8 cellular contexts compared by ENCODE assay signal in the genomic region with DNA sequence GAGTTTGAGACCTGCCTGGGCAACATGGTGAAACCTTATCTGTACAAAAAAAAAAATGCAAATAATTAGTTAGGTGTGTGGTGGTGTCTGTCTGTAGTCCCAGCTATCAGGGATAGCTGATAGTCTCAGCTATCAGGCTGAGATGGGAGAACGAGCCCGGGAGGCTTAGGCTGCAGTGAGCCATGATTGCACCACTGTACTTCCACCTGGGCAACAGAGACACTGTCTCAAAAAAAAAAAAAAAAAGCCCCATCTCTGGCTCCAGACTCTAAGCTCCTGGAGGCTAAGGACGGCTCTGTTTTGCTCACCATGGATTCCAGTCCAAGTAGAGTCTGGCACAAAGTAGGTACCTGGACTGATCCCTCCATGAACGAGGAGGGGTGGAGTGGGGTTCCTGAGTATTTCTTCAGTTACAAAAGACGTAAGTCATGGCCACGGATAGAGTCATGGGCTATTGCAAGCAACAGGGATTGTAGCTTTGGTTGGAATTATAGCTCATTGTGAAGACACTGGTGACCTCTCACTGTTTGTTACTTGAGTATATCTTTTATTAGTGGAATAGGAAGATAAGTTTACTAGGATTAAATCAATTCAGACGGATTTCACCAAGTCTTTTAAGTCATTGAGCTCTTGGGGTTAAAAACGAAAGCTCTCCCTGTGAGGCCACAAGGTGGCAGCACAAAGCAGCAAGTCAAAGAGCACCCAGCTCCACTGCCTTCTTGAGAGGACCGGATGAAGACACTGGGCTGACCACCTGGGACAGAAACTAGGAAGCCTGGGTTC. TPM values are rescaled to one million over a fixed set of nuclear protein-coding genes. Genes with fewer than 3 reads are reported as not detected.
DNase-seq lines count a peak whose midpoint lies in the region; ATAC-seq and TF ChIP-seq lines count a peak whose summit lies in the region.

No MANE protein-coding gene starts in this region.

- peak; percentile 71 for TF ChIP-seq CTCF in liver (IDR thresholded peaks at IDR 0.05; ENCODE audit: low read depth, low read length, missing input control)

- no peaks in the 10 kb centered on the region for H3K9me3 ChIP-seq in liver (ENCODE audit: control insufficient read depth in 4 of 4, low read length in 3 of 4)

- H3K36me3 ChIP-seq in liver (ENCODE audit: control insufficient read depth in 4 of 4, insufficient read depth in 3 of 4, low read depth in 1 of 4, low read length in 3 of 4): no peaks in the 10 kb centered on the region

- H3K27ac Mint-ChIP-seq in activated CD4-positive, alpha-beta T cell treated with anti-CD3 and anti-CD28 coated beads, Interleukin-2, amount 10 ng/mL, durations not matched to agents 24 days and 14 days: no peak overlapping the region

- no peaks in the 10 kb centered on the region for H3K36me3 Mint-ChIP-seq in activated CD4-positive, alpha-beta T cell treated with anti-CD3 and anti-CD28 coated beads, Interleukin-2, amount 10 ng/mL, durations not matched to agents 24 days and 14 days (ENCODE audit: low read depth)

- intact Hi-C loops in activated CD4-positive, alpha-beta T cell treated with anti-CD3 and anti-CD28 coated beads, Interleukin-2, amount 10 ng/mL, durations not matched to agents 24 days and 14 days (cut with micrococcal nuclease): loop anchor here (1.0 kb wide), 2 partner anchors 52 to 78 kb away; no protein-coding TSS in a partner anchor

- DNase-seq in GM04504 (ENCODE audit: low read depth) (peak; percentile 57), NCI-H526 (lab: John Stamatoyannopoulos, UW) (peak; percentile 61 to 83), dermis microvascular lymphatic vessel endothelial cell (ENCODE audit: low read depth in 2 of 2) (peak; percentile 64 to 83)
- peak; percentile 89 for DNase-seq in activated CD4-positive, alpha-beta T cell treated with anti-CD3 and anti-CD28 coated beads, Interleukin-2, amount 10 ng/mL, durations not matched to agents 24 days and 14 days
- peak; percentile 67 for DNase-seq in stimulated activated CD4-positive, alpha-beta T cell treated with anti-CD3 and anti-CD28 coated beads, Interleukin-4, amount 100 ng/mL, for 24 hours

- peaks cover 16% of the 10 kb centered on the region for H3K4me1 Mint-ChIP-seq in activated CD4-positive, alpha-beta T cell treated with anti-CD3 and anti-CD28 coated beads, Interleukin-2, amount 10 ng/mL, durations not matched to agents 24 days and 14 days

- no peak overlapping the region for H3K4me3 ChIP-seq in liver (ENCODE audit: low read depth in 1 of 3, low read length in 3 of 3)

- H3K9ac ChIP-seq in liver (ENCODE audit: low read depth in 1 of 2, low read length in 2 of 2): no peak overlapping the region

- no peaks in the 10 kb centered on the region for H3K27me3 ChIP-seq in liver (ENCODE audit: control insufficient read depth in 4 of 4, insufficient read depth in 4 of 4, low read length in 3 of 4)

- peaks cover 14% of the 10 kb centered on the region for H3K27me3 Mint-ChIP-seq in activated CD4-positive, alpha-beta T cell treated with anti-CD3 and anti-CD28 coated beads, Interleukin-2, amount 10 ng/mL, durations not matched to agents 24 days and 14 days

- H3K9me3 Mint-ChIP-seq in activated CD4-positive, alpha-beta T cell treated with anti-CD3 and anti-CD28 coated beads, Interleukin-2, amount 10 ng/mL, durations not matched to agents 24 days and 14 days: no peaks in the 10 kb centered on the region

- ATAC-seq in HG03196 (IDR thresholded peaks at IDR 0.05; ENCODE audit: unreplicated experiment) (peak; percentile 73), HG02763 (IDR thresholded peaks at IDR 0.05; ENCODE audit: unreplicated experiment) (no peak)

- H3K27ac ChIP-seq in liver (ENCODE audit: low read depth in 1 of 2, low read length in 2 of 2): no peak overlapping the region

- peaks cover 0 to 6% (median 2%) of the 10 kb centered on the region in 4 donors for H3K4me1 ChIP-seq in liver (ENCODE audit: control insufficient read depth in 4 of 4, insufficient read depth in 4 of 4, low read length in 3 of 4)

- WGBS in liver: 48% methylated on average over 9 of the region's 9 CpGs

- peak; percentile 81 to 87 for TF ChIP-seq RAD21 in liver (IDR thresholded peaks at IDR 0.05)

- H3K4me3 Mint-ChIP-seq in activated CD4-positive, alpha-beta T cell treated with anti-CD3 and anti-CD28 coated beads, Interleukin-2, amount 10 ng/mL, durations not matched to agents 24 days and 14 days: no peak overlapping the region

TF ChIP-seq in liver, 16 proteins besides CTCF, POLR2A, EP300 and RAD21:
- TF ChIP-seq YY1 (IDR thresholded peaks at IDR 0.05): no peak
- TF ChIP-seq TAF1 (conservative IDR thresholded peaks at IDR 0.05): no peak
- TF ChIP-seq, protein P1, sequence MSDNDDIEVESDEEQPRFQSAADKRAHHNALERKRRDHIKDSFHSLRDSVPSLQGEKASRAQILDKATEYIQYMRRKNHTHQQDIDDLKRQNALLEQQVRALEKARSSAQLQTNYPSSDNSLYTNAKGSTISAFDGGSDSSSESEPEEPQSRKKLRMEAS (IDR thresholded peaks at IDR 0.05): no peak
- TF ChIP-seq RXRA (IDR thresholded peaks at IDR 0.05): no peak
- TF ChIP-seq, protein P2, sequence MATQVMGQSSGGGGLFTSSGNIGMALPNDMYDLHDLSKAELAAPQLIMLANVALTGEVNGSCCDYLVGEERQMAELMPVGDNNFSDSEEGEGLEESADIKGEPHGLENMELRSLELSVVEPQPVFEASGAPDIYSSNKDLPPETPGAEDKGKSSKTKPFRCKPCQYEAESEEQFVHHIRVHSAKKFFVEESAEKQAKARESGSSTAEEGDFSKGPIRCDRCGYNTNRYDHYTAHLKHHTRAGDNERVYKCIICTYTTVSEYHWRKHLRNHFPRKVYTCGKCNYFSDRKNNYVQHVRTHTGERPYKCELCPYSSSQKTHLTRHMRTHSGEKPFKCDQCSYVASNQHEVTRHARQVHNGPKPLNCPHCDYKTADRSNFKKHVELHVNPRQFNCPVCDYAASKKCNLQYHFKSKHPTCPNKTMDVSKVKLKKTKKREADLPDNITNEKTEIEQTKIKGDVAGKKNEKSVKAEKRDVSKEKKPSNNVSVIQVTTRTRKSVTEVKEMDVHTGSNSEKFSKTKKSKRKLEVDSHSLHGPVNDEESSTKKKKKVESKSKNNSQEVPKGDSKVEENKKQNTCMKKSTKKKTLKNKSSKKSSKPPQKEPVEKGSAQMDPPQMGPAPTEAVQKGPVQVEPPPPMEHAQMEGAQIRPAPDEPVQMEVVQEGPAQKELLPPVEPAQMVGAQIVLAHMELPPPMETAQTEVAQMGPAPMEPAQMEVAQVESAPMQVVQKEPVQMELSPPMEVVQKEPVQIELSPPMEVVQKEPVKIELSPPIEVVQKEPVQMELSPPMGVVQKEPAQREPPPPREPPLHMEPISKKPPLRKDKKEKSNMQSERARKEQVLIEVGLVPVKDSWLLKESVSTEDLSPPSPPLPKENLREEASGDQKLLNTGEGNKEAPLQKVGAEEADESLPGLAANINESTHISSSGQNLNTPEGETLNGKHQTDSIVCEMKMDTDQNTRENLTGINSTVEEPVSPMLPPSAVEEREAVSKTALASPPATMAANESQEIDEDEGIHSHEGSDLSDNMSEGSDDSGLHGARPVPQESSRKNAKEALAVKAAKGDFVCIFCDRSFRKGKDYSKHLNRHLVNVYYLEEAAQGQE (IDR thresholded peaks at IDR 0.05): no peak
- TF ChIP-seq JUND (IDR thresholded peaks at IDR 0.05): no peak
- no peak for TF ChIP-seq NR2F2 (IDR thresholded peaks at IDR 0.05)
- TF ChIP-seq HNF4A (conservative IDR thresholded peaks at IDR 0.05): no peak
- TF ChIP-seq, protein P3, sequence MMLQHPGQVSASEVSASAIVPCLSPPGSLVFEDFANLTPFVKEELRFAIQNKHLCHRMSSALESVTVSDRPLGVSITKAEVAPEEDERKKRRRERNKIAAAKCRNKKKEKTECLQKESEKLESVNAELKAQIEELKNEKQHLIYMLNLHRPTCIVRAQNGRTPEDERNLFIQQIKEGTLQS (IDR thresholded peaks at IDR 0.05): no peak
- TF ChIP-seq SP1 (IDR thresholded peaks at IDR 0.05): no peak
- TF ChIP-seq FOXA1 (IDR thresholded peaks at IDR 0.05): no peak

RNA-seq across cellular contexts. Expression of a gene that starts 35.6 kb away (rescaled TPM):
- total RNA-seq in activated CD4-positive, alpha-beta T cell treated with anti-CD3 and anti-CD28 coated beads, Interleukin-2, amount 10 ng/mL, durations not matched to agents 24 days and 14 days: not detected in 2 replicates
- total RNA-seq in dermis microvascular lymphatic vessel endothelial cell: under 0.01 and 0.25 TPM in 2 replicates
- total RNA-seq in liver: not detected
- not detected for polyA plus RNA-seq in liver

RNA-seq across cellular contexts. Expression of a gene that starts 53.9 kb away (rescaled TPM):
- total RNA-seq in activated CD4-positive, alpha-beta T cell treated with anti-CD3 and anti-CD28 coated beads, Interleukin-2, amount 10 ng/mL, durations not matched to agents 24 days and 14 days: not detected in 2 replicates
- total RNA-seq in dermis microvascular lymphatic vessel endothelial cell (under 0.01 TPM in 1 of 2 replicates, not detected in the other), liver (under 1 TPM in 1 of 2 donors, not detected in 1; 0.14 TPM)
- polyA plus RNA-seq in liver: not detected

RNA-seq across cellular contexts. Expression of a gene that starts 57.8 kb away (rescaled TPM):
- 207 and 211 TPM in 2 replicates for total RNA-seq in activated CD4-positive, alpha-beta T cell treated with anti-CD3 and anti-CD28 coated beads, Interleukin-2, amount 10 ng/mL, durations not matched to agents 24 days and 14 days
- total RNA-seq in dermis microvascular lymphatic vessel endothelial cell (91.7 and 103 TPM in 2 replicates), liver (100 to 1,000 TPM; 495 to 815 TPM)
- 100 to 1,000 TPM; 271 to 705 TPM for polyA plus RNA-seq in liver
